In genomic region chr20:58851969-58852458, GRCh38 we compare ENCODE assay signal across 9 cellular contexts. TPM values are rescaled to one million over a fixed set of nuclear protein-coding genes. Genes with fewer than 3 reads are reported as not detected.
DNase-seq lines count a peak whose midpoint lies in the region; ATAC-seq and TF ChIP-seq lines count a peak whose summit lies in the region.
"Had no signal": no experiment of that assay in that cellular context is flagged by ENCODE, and none has a peak within 500 bp of the region (broad histone marks: within the 10 kb centered on the region; RNA-seq: fewer than 3 reads in every experiment).

No MANE protein-coding gene starts in this region.

- POLR2A ChIA-PET in A673 (lab: Charles Lee; ENCODE audit: low non-redundant PET), result no interaction called here
- POLR2A ChIA-PET in naive thymus-derived CD8-positive, alpha-beta T cell (lab: Charles Lee), result interaction anchor here (1.0 to 2.3 kb wide), 2 partner anchors 200 to 463 kb away, joined by 3 to 14 read pairs; partner anchors contain the start of gene STX16

- H3K36me3 ChIP-seq in A673 (ENCODE audit: insufficient read depth, low read length, poor library complexity, severe bottlenecking), result no peaks in the 10 kb centered on the region
- peaks cover 22% of the 10 kb centered on the region for H3K36me3 ChIP-seq in HUES48 (ENCODE audit: control insufficient read depth, insufficient read depth, low read length)

- H3K9ac ChIP-seq in HUES48 (ENCODE audit: low read depth, low read length), result peak overlapping the region; percentile 37

- H3K4me3 ChIP-seq in A673 (ENCODE audit: low read depth, low read length, poor library complexity, severe bottlenecking) (peak overlapping the region; percentile 67), HUES48 (ENCODE audit: low read depth, low read length) (peak overlapping the region; percentile 74), choroid plexus epithelial cell (ENCODE audit: low read depth, low read length) (peak overlapping the region; percentile 74)

- H3K27ac Mint-ChIP-seq in naive thymus-derived CD8-positive, alpha-beta T cell, result peak overlapping the region in 2 of 10 donors; percentile 48 to 59

- intact Hi-C loops in A673 (cut with micrococcal nuclease; ENCODE audit: unreplicated experiment), result loop anchor here (5.0 to 10.0 kb wide), 3 partner anchors 200 to 617 kb away; partner anchors contain the start of gene STX16

- TF ChIP-seq CTCF in A673 (conservative IDR thresholded peaks at IDR 0.05; ENCODE audit: low read depth, low read length), result no peak
- TF ChIP-seq CTCF in choroid plexus epithelial cell (conservative IDR thresholded peaks at IDR 0.05; ENCODE audit: low read depth, low read length), result no peak

- H3K4me1 Mint-ChIP-seq in naive thymus-derived CD8-positive, alpha-beta T cell, result peaks cover 21 to 61% (median 39%) of the 10 kb centered on the region in 4 donors

- BruUV-seq in A673 (replicated peaks; lab: Mats Ljungman, UMichigan), result no TSS peak

- peak overlapping the region; percentile 85 to 98 (median 94) for H3K4me3 Mint-ChIP-seq in naive thymus-derived CD8-positive, alpha-beta T cell

- DNase-seq in A673 (ENCODE audit: low spot score) (no peak), choroid plexus epithelial cell (ENCODE audit: low read depth) (no peak), NCI-H1417 treated with DMSO at 0.1 percent for 48 hours (lab: John Stamatoyannopoulos, UW) (no peak), NCI-H1048 (lab: John Stamatoyannopoulos, UW) (no peak)
- no peak for DNase-seq in naive thymus-derived CD8-positive, alpha-beta T cell
- DNase-seq in stimulated activated CD4-positive, alpha-beta T cell treated with anti-CD3 and anti-CD28 coated beads, Interleukin-4, amount 100 ng/mL, for 4 hours, result no peak
- DNase-seq: NCI-H2029 treated with DMSO at 0.1 percent for 48 hours had no signal

- peaks cover 8% of the 10 kb centered on the region for H3K4me1 ChIP-seq in A673 (ENCODE audit: insufficient read depth, low read length, poor library complexity, severe bottlenecking)
- peaks cover 40% of the 10 kb centered on the region for H3K4me1 ChIP-seq in HUES48 (ENCODE audit: control insufficient read depth, insufficient read depth, low read length)

- H3K36me3 Mint-ChIP-seq in naive thymus-derived CD8-positive, alpha-beta T cell, result no peaks in the 10 kb centered on the region

- no peaks in the 10 kb centered on the region for H3K9me3 Mint-ChIP-seq in naive thymus-derived CD8-positive, alpha-beta T cell

- peaks cover 42% of the 10 kb centered on the region for H3K27me3 ChIP-seq in A673 (replicated peaks; ENCODE audit: insufficient read depth, low read depth, low read length, poor library complexity)
- peaks cover 56% of the 10 kb centered on the region for H3K27me3 ChIP-seq in HUES48 (ENCODE audit: control insufficient read depth, insufficient read depth, low read length)

- H3K27ac ChIP-seq in A673 (ENCODE audit: low read depth, low read length, poor library complexity, severe bottlenecking) (no peak overlapping the region), HUES48 (ENCODE audit: low read depth, low read length) (peak overlapping the region; percentile 74)

- no peak for ATAC-seq in naive thymus-derived CD8-positive, alpha-beta T cell
- no peak for ATAC-seq in GM19023 (IDR thresholded peaks at IDR 0.05; ENCODE audit: unreplicated experiment)

- H3K27me3 Mint-ChIP-seq in naive thymus-derived CD8-positive, alpha-beta T cell, result peaks cover 6 to 68% (median 42%) of the 10 kb centered on the region in 5 donors

- CTCF ChIA-PET in A673 (lab: Charles Lee), result interaction anchor here (0.5 to 0.8 kb wide), 3 partner anchors 18 to 216 kb away, joined by 3 to 6 read pairs (median 3); partner anchors contain the start of gene STX16

- H3K9me3 ChIP-seq in A673 (ENCODE audit: low read depth, low read length, poor library complexity, severe bottlenecking), result no peaks in the 10 kb centered on the region
- H3K9me3 ChIP-seq in HUES48 (ENCODE audit: control insufficient read depth, insufficient read depth, low read length), result no peaks in the 10 kb centered on the region

RNA-seq across cellular contexts. Expression of gene GNAS, which starts 0.5 kb away (rescaled TPM):
- 1,108 and 1,144 TPM in 2 replicates for total RNA-seq in A673 (2021)
- 100 to 1,000 TPM; 695 to 756 TPM for total RNA-seq in naive thymus-derived CD8-positive, alpha-beta T cell
- polyA plus RNA-seq in naive thymus-derived CD8-positive, alpha-beta T cell, result 100 to 1,000 TPM; 155 to 247 (median 169) TPM

RNA-seq across cellular contexts. Expression of gene GNAS-AS1, which starts 1.3 kb away (rescaled TPM):
- 6.7 and 7.1 TPM in 2 replicates for total RNA-seq in A673 (2021)
- 1 to 10 TPM; 1.3 TPM for total RNA-seq in naive thymus-derived CD8-positive, alpha-beta T cell
- under 1 TPM in 1 of 3 donors, not detected in 2; 0.14 TPM for polyA plus RNA-seq in naive thymus-derived CD8-positive, alpha-beta T cell
